In genomic region chr5:136043551-136043950, GRCh38 we compare ENCODE assay signal across 1 cellular context.
TF ChIP-seq lines count a peak whose summit lies in the region.

No MANE protein-coding gene starts in this region.

TF ChIP-seq in endothelial cell of umbilical vein, 7 proteins besides CTCF, POLR2A, EP300 and RAD21:
- TF ChIP-seq FOS (IDR thresholded peaks at IDR 0.05; ENCODE audit: borderline replicate concordance, insufficient read depth, low read length) (peak; percentile 64), GATA2 (IDR thresholded peaks at IDR 0.05; ENCODE audit: insufficient read depth, insufficient read length, low read depth, low read length) (peak; percentile 77), MYC (IDR thresholded peaks at IDR 0.05; ENCODE audit: low read depth, low read length) (no peak), EZH2 (IDR thresholded peaks at IDR 0.05; ENCODE audit: borderline replicate concordance, low read depth, low read length, severe bottlenecking) (no peak), JUN (IDR thresholded peaks at IDR 0.05; ENCODE audit: borderline replicate concordance, insufficient read depth, insufficient read length, low read depth) (no peak), POLR2AphosphoS5 (IDR thresholded peaks at IDR 0.05; ENCODE audit: insufficient read depth, low read depth, low read length) (peak; percentile 69)
TF ChIP-seq in endothelial cell of umbilical vein: peak in this region for 3.
